Comparison of ENCODE assay signal across 10 cellular contexts in the genomic region with DNA sequence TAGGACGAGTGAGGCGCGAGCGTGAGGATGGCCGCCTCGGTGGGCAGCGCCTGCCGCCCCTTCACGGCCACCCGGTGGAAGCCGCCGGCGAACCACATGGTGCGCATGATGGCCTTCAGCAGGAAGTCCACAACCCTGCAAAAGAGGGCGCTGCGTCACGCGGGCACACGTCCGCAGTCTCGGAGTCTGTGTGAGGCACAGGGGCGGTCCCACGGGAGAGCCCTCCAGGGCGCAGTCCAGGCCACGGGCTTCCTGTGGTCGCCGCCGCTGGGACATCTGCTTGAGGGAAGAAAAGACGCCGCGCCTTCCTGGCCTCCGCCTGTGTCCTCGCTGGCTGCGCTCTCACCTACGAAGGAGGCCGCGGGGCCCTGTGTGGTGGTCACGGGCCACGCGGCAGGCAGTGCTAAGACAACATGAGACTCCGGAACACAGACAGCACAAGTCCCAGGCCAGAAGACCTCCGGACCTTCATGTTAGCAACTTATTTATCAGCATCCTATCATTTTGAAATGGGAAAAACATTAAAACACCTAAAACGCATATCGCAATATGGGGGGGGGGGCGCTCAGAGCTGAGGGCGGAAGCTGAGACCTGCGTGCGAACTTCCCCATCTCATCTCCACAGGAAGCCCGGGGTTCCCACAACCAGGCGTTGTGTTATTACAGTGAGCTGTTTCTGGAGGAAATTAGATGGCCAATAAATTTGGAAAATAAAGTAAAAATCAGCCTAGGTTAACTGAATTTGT. TPM values are rescaled to one million over a fixed set of nuclear protein-coding genes. Genes with fewer than 3 reads are reported as not detected.
DNase-seq lines count a peak whose midpoint lies in the region; ATAC-seq and TF ChIP-seq lines count a peak whose summit lies in the region.
"Had no signal": no experiment of that assay in that cellular context is flagged by ENCODE, and none has a peak within 500 bp of the region (broad histone marks: within the 10 kb centered on the region; RNA-seq: fewer than 3 reads in every experiment).

No MANE protein-coding gene starts in this region.

- no peaks in the 10 kb centered on the region for H3K36me3 ChIP-seq in smooth muscle cell (ENCODE audit: low read depth)
- no peaks in the 10 kb centered on the region; the same call in 1 of the 2 replicates for H3K36me3 ChIP-seq in GM23248 (ENCODE audit: low read depth)

- H3K4me2 ChIP-seq in smooth muscle cell: no peak overlapping the region
- no peak overlapping the region for H3K4me2 ChIP-seq in GM23248 (ENCODE audit: unreplicated experiment)

- H3K9me3 ChIP-seq in smooth muscle cell (replicated peaks; ENCODE audit: low read depth): no peaks in the 10 kb centered on the region
- H3K9me3 ChIP-seq in GM23248 (ENCODE audit: low read depth): no peaks in the 10 kb centered on the region

- H3K4me3 Mint-ChIP-seq in CD14-positive monocyte: peak overlapping the region; percentile 58 to 85
- peak overlapping the region; percentile 34 for H3K4me3 Mint-ChIP-seq in activated naive CD8-positive, alpha-beta T cell treated with anti-CD3 and anti-CD28 coated beads for 36 hours

- peaks cover 99% of the 10 kb centered on the region for H4K20me1 ChIP-seq in smooth muscle cell (ENCODE audit: low read depth)
- H4K20me1 ChIP-seq in GM23248 (ENCODE audit: insufficient read depth): no peaks in the 10 kb centered on the region

- intact Hi-C loops in CD14-positive monocyte (cut with micrococcal nuclease): loop anchor here in 1 of 2 donors (2.0 kb wide), 1 partner anchor 14 kb away; no protein-coding TSS in a partner anchor

- H3K9me3 Mint-ChIP-seq in CD14-positive monocyte: peaks cover 0 to under 1% (median 0%) of the 10 kb centered on the region in 7 donors
- no peaks in the 10 kb centered on the region for H3K9me3 Mint-ChIP-seq in activated naive CD8-positive, alpha-beta T cell treated with anti-CD3 and anti-CD28 coated beads for 36 hours

- peaks cover 70 to 76% of the 10 kb centered on the region in 2 donors for H3K36me3 Mint-ChIP-seq in CD14-positive monocyte
- H3K36me3 Mint-ChIP-seq in activated naive CD8-positive, alpha-beta T cell treated with anti-CD3 and anti-CD28 coated beads for 36 hours: peaks cover 49% of the 10 kb centered on the region

- H3K27me3 ChIP-seq in smooth muscle cell (ENCODE audit: low read depth) (no peaks in the 10 kb centered on the region), GM23248 (replicated peaks; ENCODE audit: insufficient read depth) (no peaks in the 10 kb centered on the region)

- H3K4me3 ChIP-seq in smooth muscle cell (no peak overlapping the region), GM23248 (no peak overlapping the region)

- DNase-seq in CD14-positive monocyte (ENCODE audit: low spot score) (peak; percentile 85), LoVo (ENCODE audit: low spot score) (no peak), smooth muscle cell (lab: John Stamatoyannopoulos, UW; ENCODE audit: unreplicated experiment) (no peak), GM23248 (no peak), OCI-M1 (lab: John Stamatoyannopoulos, UW) (no peak)
- DNase-seq in activated naive CD8-positive, alpha-beta T cell treated with anti-CD3 and anti-CD28 coated beads for 36 hours: no peak
- DNase-seq: DMS 273 treated with DMSO at 0.1 percent for 48 hours had no signal

- H3K27ac Mint-ChIP-seq in CD14-positive monocyte: peak overlapping the region; percentile 94 to 100 (median 98)
- H3K27ac Mint-ChIP-seq in activated naive CD8-positive, alpha-beta T cell treated with anti-CD3 and anti-CD28 coated beads for 36 hours: peak overlapping the region; percentile 87

- peaks cover 86% of the 10 kb centered on the region for H3K4me1 Mint-ChIP-seq in CD14-positive monocyte
- peaks cover 56% of the 10 kb centered on the region for H3K4me1 Mint-ChIP-seq in activated naive CD8-positive, alpha-beta T cell treated with anti-CD3 and anti-CD28 coated beads for 36 hours

- 97% methylated on average over 47 of the region's 50 CpGs for WGBS in smooth muscle cell (ENCODE audit: low lambda C conversion rate)
- 91 to 94% methylated on average over 38 to 50 of the region's 50 CpGs for WGBS in GM23248 (ENCODE audit: low coverage in 1 of 2, low lambda C conversion rate in 2 of 2, missing lambda C conversion rate in 2 of 2), 2 experiments

- no peaks in the 10 kb centered on the region for H3F3A ChIP-seq in smooth muscle cell (ENCODE audit: low read depth)
- peaks cover 3% of the 10 kb centered on the region for H3F3A ChIP-seq in GM23248 (ENCODE audit: insufficient read depth)

- peaks cover 11% of the 10 kb centered on the region for H3K79me2 ChIP-seq in smooth muscle cell (ENCODE audit: low read depth)
- H3K79me2 ChIP-seq in GM23248 (ENCODE audit: insufficient read depth): peaks cover 62% of the 10 kb centered on the region

- no peak overlapping the region for H3K9ac ChIP-seq in smooth muscle cell (ENCODE audit: low read depth)
- no peak overlapping the region for H3K9ac ChIP-seq in GM23248

- peaks cover 0 to 4% (median 2%) of the 10 kb centered on the region in 3 donors for H3K27me3 Mint-ChIP-seq in CD14-positive monocyte (ENCODE audit: low read depth in 3 of 3)
- H3K27me3 Mint-ChIP-seq in activated naive CD8-positive, alpha-beta T cell treated with anti-CD3 and anti-CD28 coated beads for 36 hours: no peaks in the 10 kb centered on the region

- TF ChIP-seq CTCF in CD14-positive monocyte (IDR thresholded peaks at IDR 0.05) (no peak), smooth muscle cell (IDR thresholded peaks at IDR 0.05; ENCODE audit: borderline replicate concordance, insufficient read depth, poor library complexity, severe bottlenecking) (no peak)

- no peak overlapping the region for H2AFZ ChIP-seq in smooth muscle cell (ENCODE audit: low read depth)
- H2AFZ ChIP-seq in GM23248: no peak overlapping the region

- peak; percentile 34 for ATAC-seq in GM19395 (IDR thresholded peaks at IDR 0.05; ENCODE audit: unreplicated experiment)
- peak; percentile 25 for ATAC-seq in HG03439 (IDR thresholded peaks at IDR 0.05; ENCODE audit: unreplicated experiment)

- no peaks in the 10 kb centered on the region for H3K4me1 ChIP-seq in smooth muscle cell (ENCODE audit: low read depth)
- H3K4me1 ChIP-seq in GM23248 (ENCODE audit: insufficient read depth): peaks cover under 1% of the 10 kb centered on the region; the same call in 1 of the 2 replicates

- no peak overlapping the region for H3K27ac ChIP-seq in smooth muscle cell (ENCODE audit: low read depth)
- no peak overlapping the region for H3K27ac ChIP-seq in GM23248

- H3K9me2 ChIP-seq in GM23248 (ENCODE audit: insufficient read depth): no peaks in the 10 kb centered on the region

- in situ Hi-C loops in GM23248 (cut with MboI): no loop called here

RNA-seq across cellular contexts. Expression of gene LPCAT1, which starts 28.8 kb away (rescaled TPM):
- polyA plus RNA-seq in CD14-positive monocyte (10 to 100 TPM; 34.1 to 34.8 TPM), smooth muscle cell (50.1 and 55.7 TPM in 2 replicates), GM23248 (2016; fragmentation: Nextera tagmentation; extraction: Ambion mirVana) (19.2 and 22.2 TPM in 2 replicates)
- total RNA-seq in activated naive CD8-positive, alpha-beta T cell treated with anti-CD3 and anti-CD28 coated beads for 36 hours: 10 to 100 TPM; 49.4 to 49.6 TPM
- 42.7 and 52.0 TPM in 2 replicates for total RNA-seq in smooth muscle cell
- total RNA-seq in GM23248 (2014; rRNA removed; shearing (Covaris generic)): 31.6 and 48.4 TPM in 2 replicates

RNA-seq across cellular contexts. Expression of gene SLC6A3, which starts 49.7 kb away (rescaled TPM):
- not detected for polyA plus RNA-seq in CD14-positive monocyte
- not detected for total RNA-seq in activated naive CD8-positive, alpha-beta T cell treated with anti-CD3 and anti-CD28 coated beads for 36 hours
- total RNA-seq in smooth muscle cell: not detected in 2 replicates
- not detected in 2 replicates for polyA plus RNA-seq in smooth muscle cell
- total RNA-seq in GM23248 (2014; rRNA removed; shearing (Covaris generic)): not detected in 2 replicates
- polyA plus RNA-seq in GM23248 (2016; fragmentation: Nextera tagmentation; extraction: Ambion mirVana): not detected in 2 replicates
- total RNA-seq: epithelial cell of proximal tubule had no signal
